ENCODE assay signal across 1 cellular context in the genomic region with DNA sequence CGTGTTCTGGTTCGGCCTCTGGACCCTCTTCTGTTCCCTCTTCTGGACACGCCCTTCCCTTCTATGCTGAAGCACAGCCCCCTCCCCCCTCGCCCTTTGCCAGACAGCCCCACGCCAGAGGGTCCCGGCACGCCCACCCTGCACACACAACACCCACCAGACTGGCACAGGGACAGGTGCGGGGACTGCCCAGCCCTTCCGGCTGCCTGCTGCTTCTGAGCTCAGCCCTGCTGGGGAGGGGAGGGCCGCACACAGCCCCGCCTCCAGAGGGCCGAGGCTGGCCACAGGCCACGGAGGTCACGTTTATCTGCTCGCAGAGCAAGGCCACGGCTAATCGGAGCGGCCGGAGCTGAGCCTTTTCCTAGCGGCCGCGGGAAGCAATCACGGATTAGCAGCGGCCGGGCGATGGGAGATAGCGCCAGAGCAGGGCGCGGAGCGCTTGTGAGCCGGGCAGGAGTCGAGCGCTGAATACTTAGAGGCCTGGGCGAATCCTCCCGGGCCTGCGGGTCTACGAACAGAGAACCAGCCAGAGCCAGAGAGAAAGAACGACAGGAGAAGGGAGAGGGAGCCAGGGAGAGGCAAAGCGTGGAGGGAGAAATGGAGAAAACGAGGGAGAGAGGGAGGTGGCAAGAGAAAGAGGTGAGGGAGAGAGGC.
TF ChIP-seq lines count a peak whose summit lies in the region.

No MANE protein-coding gene starts in this region.

TF ChIP-seq in HepG2, 621 proteins besides CTCF, POLR2A, EP300 and RAD21 (continued from another document and continues in another):
- TF ChIP-seq, protein P1, sequence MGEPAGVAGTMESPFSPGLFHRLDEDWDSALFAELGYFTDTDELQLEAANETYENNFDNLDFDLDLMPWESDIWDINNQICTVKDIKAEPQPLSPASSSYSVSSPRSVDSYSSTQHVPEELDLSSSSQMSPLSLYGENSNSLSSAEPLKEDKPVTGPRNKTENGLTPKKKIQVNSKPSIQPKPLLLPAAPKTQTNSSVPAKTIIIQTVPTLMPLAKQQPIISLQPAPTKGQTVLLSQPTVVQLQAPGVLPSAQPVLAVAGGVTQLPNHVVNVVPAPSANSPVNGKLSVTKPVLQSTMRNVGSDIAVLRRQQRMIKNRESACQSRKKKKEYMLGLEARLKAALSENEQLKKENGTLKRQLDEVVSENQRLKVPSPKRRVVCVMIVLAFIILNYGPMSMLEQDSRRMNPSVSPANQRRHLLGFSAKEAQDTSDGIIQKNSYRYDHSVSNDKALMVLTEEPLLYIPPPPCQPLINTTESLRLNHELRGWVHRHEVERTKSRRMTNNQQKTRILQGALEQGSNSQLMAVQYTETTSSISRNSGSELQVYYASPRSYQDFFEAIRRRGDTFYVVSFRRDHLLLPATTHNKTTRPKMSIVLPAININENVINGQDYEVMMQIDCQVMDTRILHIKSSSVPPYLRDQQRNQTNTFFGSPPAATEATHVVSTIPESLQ (CRISPR knock-in tag; conservative IDR thresholded peaks at IDR 0.05) = no peak
- TF ChIP-seq FOXA1 (IDR thresholded peaks at IDR 0.05) = no peak
- TF ChIP-seq FOXA1 (CRISPR knock-in tag; IDR thresholded peaks at IDR 0.05) = 0 out of 2 replicates have a peak, but pooled peaks have one; percentile 15
- TF ChIP-seq ZZZ3 (CRISPR knock-in tag; IDR thresholded peaks at IDR 0.05; ENCODE audit: borderline replicate concordance) = no peak
- TF ChIP-seq ZNF3 (CRISPR knock-in tag; IDR thresholded peaks at IDR 0.05) = no peak
- peak; percentile 29; the same call in 1 of the 2 replicates for TF ChIP-seq SAFB2 (CRISPR knock-in tag; IDR thresholded peaks at IDR 0.05; ENCODE audit: borderline replicate concordance, low read depth)
- TF ChIP-seq, protein P2, sequence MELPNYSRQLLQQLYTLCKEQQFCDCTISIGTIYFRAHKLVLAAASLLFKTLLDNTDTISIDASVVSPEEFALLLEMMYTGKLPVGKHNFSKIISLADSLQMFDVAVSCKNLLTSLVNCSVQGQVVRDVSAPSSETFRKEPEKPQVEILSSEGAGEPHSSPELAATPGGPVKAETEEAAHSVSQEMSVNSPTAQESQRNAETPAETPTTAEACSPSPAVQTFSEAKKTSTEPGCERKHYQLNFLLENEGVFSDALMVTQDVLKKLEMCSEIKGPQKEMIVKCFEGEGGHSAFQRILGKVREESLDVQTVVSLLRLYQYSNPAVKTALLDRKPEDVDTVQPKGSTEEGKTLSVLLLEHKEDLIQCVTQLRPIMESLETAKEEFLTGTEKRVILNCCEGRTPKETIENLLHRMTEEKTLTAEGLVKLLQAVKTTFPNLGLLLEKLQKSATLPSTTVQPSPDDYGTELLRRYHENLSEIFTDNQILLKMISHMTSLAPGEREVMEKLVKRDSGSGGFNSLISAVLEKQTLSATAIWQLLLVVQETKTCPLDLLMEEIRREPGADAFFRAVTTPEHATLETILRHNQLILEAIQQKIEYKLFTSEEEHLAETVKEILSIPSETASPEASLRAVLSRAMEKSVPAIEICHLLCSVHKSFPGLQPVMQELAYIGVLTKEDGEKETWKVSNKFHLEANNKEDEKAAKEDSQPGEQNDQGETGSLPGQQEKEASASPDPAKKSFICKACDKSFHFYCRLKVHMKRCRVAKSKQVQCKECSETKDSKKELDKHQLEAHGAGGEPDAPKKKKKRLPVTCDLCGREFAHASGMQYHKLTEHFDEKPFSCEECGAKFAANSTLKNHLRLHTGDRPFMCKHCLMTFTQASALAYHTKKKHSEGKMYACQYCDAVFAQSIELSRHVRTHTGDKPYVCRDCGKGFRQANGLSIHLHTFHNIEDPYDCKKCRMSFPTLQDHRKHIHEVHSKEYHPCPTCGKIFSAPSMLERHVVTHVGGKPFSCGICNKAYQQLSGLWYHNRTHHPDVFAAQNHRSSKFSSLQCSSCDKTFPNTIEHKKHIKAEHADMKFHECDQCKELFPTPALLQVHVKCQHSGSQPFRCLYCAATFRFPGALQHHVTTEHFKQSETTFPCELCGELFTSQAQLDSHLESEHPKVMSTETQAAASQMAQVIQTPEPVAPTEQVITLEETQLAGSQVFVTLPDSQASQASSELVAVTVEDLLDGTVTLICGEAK (IDR thresholded peaks at IDR 0.05) = no peak
- TF ChIP-seq, protein P2 (CRISPR knock-in tag; IDR thresholded peaks at IDR 0.05) = no peak
- TF ChIP-seq SAP130 (CRISPR knock-in tag; IDR thresholded peaks at IDR 0.05; ENCODE audit: low read depth) = peak; percentile 80
- TF ChIP-seq LCORL (IDR thresholded peaks at IDR 0.05) = no peak
- peak; percentile 73; the same call in 1 of the 2 replicates for TF ChIP-seq LCORL (CRISPR knock-in tag; IDR thresholded peaks at IDR 0.05)
- TF ChIP-seq ZNF256 (CRISPR knock-in tag; conservative IDR thresholded peaks at IDR 0.05) = 0 out of 2 replicates have a peak, but pooled peaks have one; percentile 68
- peak; percentile 91 for TF ChIP-seq SKI (IDR thresholded peaks at IDR 0.05; ENCODE audit: partially characterized antibody)
- peak; percentile 65; the same call in 1 of the 2 replicates for TF ChIP-seq GATAD1 (CRISPR knock-in tag; IDR thresholded peaks at IDR 0.05)
- TF ChIP-seq GABPA (IDR thresholded peaks at IDR 0.05; ENCODE audit: low read depth, low read length) = no peak
- TF ChIP-seq GABPA (CRISPR knock-in tag; IDR thresholded peaks at IDR 0.05; ENCODE audit: low read depth) = peak; percentile 42; the same call in 1 of the 2 replicates
- TF ChIP-seq, protein P3, sequence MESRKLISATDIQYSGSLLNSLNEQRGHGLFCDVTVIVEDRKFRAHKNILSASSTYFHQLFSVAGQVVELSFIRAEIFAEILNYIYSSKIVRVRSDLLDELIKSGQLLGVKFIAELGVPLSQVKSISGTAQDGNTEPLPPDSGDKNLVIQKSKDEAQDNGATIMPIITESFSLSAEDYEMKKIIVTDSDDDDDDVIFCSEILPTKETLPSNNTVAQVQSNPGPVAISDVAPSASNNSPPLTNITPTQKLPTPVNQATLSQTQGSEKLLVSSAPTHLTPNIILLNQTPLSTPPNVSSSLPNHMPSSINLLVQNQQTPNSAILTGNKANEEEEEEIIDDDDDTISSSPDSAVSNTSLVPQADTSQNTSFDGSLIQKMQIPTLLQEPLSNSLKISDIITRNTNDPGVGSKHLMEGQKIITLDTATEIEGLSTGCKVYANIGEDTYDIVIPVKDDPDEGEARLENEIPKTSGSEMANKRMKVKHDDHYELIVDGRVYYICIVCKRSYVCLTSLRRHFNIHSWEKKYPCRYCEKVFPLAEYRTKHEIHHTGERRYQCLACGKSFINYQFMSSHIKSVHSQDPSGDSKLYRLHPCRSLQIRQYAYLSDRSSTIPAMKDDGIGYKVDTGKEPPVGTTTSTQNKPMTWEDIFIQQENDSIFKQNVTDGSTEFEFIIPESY (CRISPR knock-in tag; IDR thresholded peaks at IDR 0.05) = peak; percentile 35; the same call in 1 of the 2 replicates
- TF ChIP-seq PCBP1 (IDR thresholded peaks at IDR 0.05; ENCODE audit: borderline replicate concordance, low read depth, low read length) = peak; percentile 56
- 0 out of 2 replicates have a peak, but pooled peaks have one; percentile 40 for TF ChIP-seq RELA (CRISPR knock-in tag; IDR thresholded peaks at IDR 0.05)
- TF ChIP-seq, protein P4, sequence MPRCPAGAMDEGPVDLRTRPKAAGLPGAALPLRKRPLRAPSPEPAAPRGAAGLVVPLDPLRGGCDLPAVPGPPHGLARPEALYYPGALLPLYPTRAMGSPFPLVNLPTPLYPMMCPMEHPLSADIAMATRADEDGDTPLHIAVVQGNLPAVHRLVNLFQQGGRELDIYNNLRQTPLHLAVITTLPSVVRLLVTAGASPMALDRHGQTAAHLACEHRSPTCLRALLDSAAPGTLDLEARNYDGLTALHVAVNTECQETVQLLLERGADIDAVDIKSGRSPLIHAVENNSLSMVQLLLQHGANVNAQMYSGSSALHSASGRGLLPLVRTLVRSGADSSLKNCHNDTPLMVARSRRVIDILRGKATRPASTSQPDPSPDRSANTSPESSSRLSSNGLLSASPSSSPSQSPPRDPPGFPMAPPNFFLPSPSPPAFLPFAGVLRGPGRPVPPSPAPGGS (CRISPR knock-in tag; IDR thresholded peaks at IDR 0.05) = peak; percentile 80
- peak; percentile 78 for TF ChIP-seq ZNF788 (CRISPR knock-in tag; IDR thresholded peaks at IDR 0.05; ENCODE audit: borderline replicate concordance)
- peak; percentile 30 for TF ChIP-seq ZNF33B (CRISPR knock-in tag; IDR thresholded peaks at IDR 0.05)
- TF ChIP-seq ZFY (CRISPR knock-in tag; IDR thresholded peaks at IDR 0.05) = peak; percentile 78
- TF ChIP-seq ZNF781 (CRISPR knock-in tag; IDR thresholded peaks at IDR 0.05; ENCODE audit: borderline replicate concordance, not compliant biosample characterization) = no peak
- peak; percentile 77 for TF ChIP-seq RARA (CRISPR knock-in tag; IDR thresholded peaks at IDR 0.05)
- TF ChIP-seq PPARG (CRISPR knock-in tag; conservative IDR thresholded peaks at IDR 0.05) = peak; percentile 55; the same call in 1 of the 2 replicates
- TF ChIP-seq THAP11 (CRISPR knock-in tag; IDR thresholded peaks at IDR 0.05) = peak; percentile 73
- TF ChIP-seq ZBTB20 (CRISPR knock-in tag; IDR thresholded peaks at IDR 0.05; ENCODE audit: borderline replicate concordance, low read depth) = peak; percentile 48; the same call in 1 of the 2 replicates
- TF ChIP-seq, protein P5, sequence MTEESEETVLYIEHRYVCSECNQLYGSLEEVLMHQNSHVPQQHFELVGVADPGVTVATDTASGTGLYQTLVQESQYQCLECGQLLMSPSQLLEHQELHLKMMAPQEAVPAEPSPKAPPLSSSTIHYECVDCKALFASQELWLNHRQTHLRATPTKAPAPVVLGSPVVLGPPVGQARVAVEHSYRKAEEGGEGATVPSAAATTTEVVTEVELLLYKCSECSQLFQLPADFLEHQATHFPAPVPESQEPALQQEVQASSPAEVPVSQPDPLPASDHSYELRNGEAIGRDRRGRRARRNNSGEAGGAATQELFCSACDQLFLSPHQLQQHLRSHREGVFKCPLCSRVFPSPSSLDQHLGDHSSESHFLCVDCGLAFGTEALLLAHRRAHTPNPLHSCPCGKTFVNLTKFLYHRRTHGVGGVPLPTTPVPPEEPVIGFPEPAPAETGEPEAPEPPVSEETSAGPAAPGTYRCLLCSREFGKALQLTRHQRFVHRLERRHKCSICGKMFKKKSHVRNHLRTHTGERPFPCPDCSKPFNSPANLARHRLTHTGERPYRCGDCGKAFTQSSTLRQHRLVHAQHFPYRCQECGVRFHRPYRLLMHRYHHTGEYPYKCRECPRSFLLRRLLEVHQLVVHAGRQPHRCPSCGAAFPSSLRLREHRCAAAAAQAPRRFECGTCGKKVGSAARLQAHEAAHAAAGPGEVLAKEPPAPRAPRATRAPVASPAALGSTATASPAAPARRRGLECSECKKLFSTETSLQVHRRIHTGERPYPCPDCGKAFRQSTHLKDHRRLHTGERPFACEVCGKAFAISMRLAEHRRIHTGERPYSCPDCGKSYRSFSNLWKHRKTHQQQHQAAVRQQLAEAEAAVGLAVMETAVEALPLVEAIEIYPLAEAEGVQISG (CRISPR knock-in tag; IDR thresholded peaks at IDR 0.05) = peak; percentile 61
- TF ChIP-seq, protein P6, sequence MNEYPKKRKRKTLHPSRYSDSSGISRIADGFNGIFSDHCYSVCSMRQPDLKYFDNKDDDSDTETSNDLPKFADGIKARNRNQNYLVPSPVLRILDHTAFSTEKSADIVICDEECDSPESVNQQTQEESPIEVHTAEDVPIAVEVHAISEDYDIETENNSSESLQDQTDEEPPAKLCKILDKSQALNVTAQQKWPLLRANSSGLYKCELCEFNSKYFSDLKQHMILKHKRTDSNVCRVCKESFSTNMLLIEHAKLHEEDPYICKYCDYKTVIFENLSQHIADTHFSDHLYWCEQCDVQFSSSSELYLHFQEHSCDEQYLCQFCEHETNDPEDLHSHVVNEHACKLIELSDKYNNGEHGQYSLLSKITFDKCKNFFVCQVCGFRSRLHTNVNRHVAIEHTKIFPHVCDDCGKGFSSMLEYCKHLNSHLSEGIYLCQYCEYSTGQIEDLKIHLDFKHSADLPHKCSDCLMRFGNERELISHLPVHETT (CRISPR knock-in tag; conservative IDR thresholded peaks at IDR 0.05) = peak; percentile 67; the same call in 1 of the 2 replicates
- 0 out of 2 replicates have a peak, but pooled peaks have one; percentile 31 for TF ChIP-seq ZNF232 (CRISPR knock-in tag; IDR thresholded peaks at IDR 0.05; ENCODE audit: borderline replicate concordance)
- TF ChIP-seq, protein P7, sequence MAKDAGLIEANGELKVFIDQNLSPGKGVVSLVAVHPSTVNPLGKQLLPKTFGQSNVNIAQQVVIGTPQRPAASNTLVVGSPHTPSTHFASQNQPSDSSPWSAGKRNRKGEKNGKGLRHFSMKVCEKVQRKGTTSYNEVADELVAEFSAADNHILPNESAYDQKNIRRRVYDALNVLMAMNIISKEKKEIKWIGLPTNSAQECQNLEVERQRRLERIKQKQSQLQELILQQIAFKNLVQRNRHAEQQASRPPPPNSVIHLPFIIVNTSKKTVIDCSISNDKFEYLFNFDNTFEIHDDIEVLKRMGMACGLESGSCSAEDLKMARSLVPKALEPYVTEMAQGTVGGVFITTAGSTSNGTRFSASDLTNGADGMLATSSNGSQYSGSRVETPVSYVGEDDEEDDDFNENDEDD (CRISPR knock-in tag; IDR thresholded peaks at IDR 0.05; ENCODE audit: borderline replicate concordance) = no peak
- peak; percentile 36; the same call in 1 of the 2 replicates for TF ChIP-seq ZNF263 (CRISPR knock-in tag; IDR thresholded peaks at IDR 0.05)
